ENCODE assay signal across 25 cellular contexts in the genomic region with DNA sequence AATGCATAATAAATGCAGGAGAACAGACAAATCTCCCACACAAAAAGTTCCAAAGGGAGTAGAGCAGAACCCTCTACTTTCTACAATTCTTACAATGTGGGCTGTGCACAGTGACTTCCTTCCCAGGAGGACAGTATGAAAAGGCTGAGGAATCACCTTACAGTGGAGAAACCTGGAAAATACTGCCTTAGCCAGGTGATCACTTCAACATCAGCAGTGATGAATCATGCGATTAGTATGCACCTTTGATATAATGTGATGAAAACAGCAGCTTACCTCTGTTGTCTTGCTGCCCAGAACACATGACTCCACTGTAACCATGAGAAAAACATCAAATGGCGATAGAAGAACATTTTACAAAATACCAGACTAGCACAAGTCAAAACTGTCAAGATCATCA.
"Had no signal": no experiment of that assay in that cellular context is flagged by ENCODE, and none has a peak within 500 bp of the region (broad histone marks: within the 10 kb centered on the region; RNA-seq: fewer than 3 reads in every experiment).

No MANE protein-coding gene starts in this region.

- FAIRE-seq: frontal cortex, keratinocyte had no signal

- H3K4me1 ChIP-seq: colonic mucosa, esophagus muscularis mucosa, psoas muscle, stomach, thyroid gland, vagina had no signal

- DNase-seq: colonic mucosa; effector CD8-positive, alpha-beta T cell; endodermal cell; mesenchymal stem cell; naive thymus-derived CD8-positive, alpha-beta T cell; nephron progenitor cell; nucleus accumbens; ovary; posterior cingulate gyrus; psoas muscle; retina; stimulated activated CD4-positive, alpha-beta T cell treated with anti-CD3 and anti-CD28 coated beads, Interleukin-12 subunit alpha, Interleukin-12 subunit beta, amount 100 ng/mL, for 4 hours; stimulated activated CD4-positive, alpha-beta T cell treated with anti-CD3 and anti-CD28 coated beads, Interleukin-1b, Interleukin-23, amount 100 ng/mL, for 48 hours; stimulated activated CD4-positive, alpha-beta T cell treated with anti-CD3 and anti-CD28 coated beads, Interleukin-4, amount 100 ng/mL, for 24 hours; stimulated activated naive CD4-positive, alpha-beta T cell treated with Interleukin-2 at 50 U/mL for 16 hours; stomach; thyroid gland had no signal

- H3K4me2 ChIP-seq: smooth muscle cell had no signal

- H3K9me3 ChIP-seq: colonic mucosa, ovary, psoas muscle, thyroid gland, vagina had no signal

- ATAC-seq: left lobe of liver; naive thymus-derived CD8-positive, alpha-beta T cell; psoas muscle; sciatic nerve; stimulated activated effector memory CD8-positive, alpha-beta T cell treated with anti-CD3 and anti-CD28 coated beads, Interleukin-12 subunit alpha, Interleukin-12 subunit beta, amount 100 ng/mL, for 72 hours had no signal

- H3K27me3 ChIP-seq: colonic mucosa, esophagus muscularis mucosa, stomach, thyroid gland, vagina had no signal

- H3K36me3 ChIP-seq: colonic mucosa, esophagus muscularis mucosa, ovary, stomach, thyroid gland, vagina had no signal

- H3K27ac ChIP-seq: colonic mucosa, esophagus muscularis mucosa, ovary, psoas muscle, stomach, thyroid gland, vagina had no signal

- H3K4me3 ChIP-seq: colonic mucosa, esophagus muscularis mucosa, ovary, psoas muscle, smooth muscle cell, stomach, thyroid gland, vagina had no signal
